1 cellular context compared by ENCODE assay signal in genomic region chr3:48561045-48561736, GRCh38.
A peak's percentile ranks its signal among the peaks of the same experiment; 100 is the strongest.
TF ChIP-seq lines count a peak whose summit lies in the region.

No MANE protein-coding gene starts in this region.

TF ChIP-seq in endothelial cell of umbilical vein, 7 proteins besides CTCF, POLR2A, EP300 and RAD21:
- TF ChIP-seq FOS (IDR thresholded peaks at IDR 0.05; ENCODE audit: borderline replicate concordance, insufficient read depth, low read length) (peak; percentile 13), POLR2AphosphoS5 (IDR thresholded peaks at IDR 0.05; ENCODE audit: insufficient read depth, low read depth, low read length) (no peak)
